34 cellular contexts compared by ENCODE assay signal in the genomic region with DNA sequence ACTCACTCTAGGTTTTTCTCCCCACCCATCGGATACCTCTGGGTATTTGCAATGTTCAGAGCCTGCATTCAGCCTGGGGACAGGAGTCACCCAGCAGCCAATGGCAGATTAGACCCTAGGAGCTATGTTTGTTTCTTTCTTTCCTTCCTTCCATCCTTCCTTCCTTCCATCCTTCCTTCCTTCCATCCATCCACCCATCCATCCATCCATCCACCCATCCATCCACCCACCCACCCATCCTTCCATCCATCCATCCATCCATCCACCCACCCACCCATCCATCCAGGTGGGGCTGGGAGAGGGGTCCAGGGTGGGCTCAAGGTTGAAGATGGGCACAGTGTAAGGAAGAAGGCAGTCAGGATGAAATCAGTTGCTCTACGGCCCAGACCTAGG.
"Had no signal": no experiment of that assay in that cellular context is flagged by ENCODE, and none has a peak within 500 bp of the region (broad histone marks: within the 10 kb centered on the region; RNA-seq: fewer than 3 reads in every experiment).

No MANE protein-coding gene starts in this region.

- H3K9me3 ChIP-seq: body of pancreas, breast epithelium, Peyer's patch had no signal

- H3K9me3 Mint-ChIP-seq: activated naive CD8-positive, alpha-beta T cell treated with anti-CD3 and anti-CD28 coated beads, Interleukin-2, amount 10 ng/mL, durations not matched to agents 7 days and 5 days had no signal

- H3K27me3 ChIP-seq: body of pancreas, breast epithelium, Peyer's patch had no signal

- H3K4me3 Mint-ChIP-seq: activated CD8-positive, alpha-beta memory T cell treated with anti-CD3 and anti-CD28 coated beads, Interleukin-2, amount 10 ng/mL, durations not matched to agents 7 days and 5 days; activated naive CD8-positive, alpha-beta T cell treated with anti-CD3 and anti-CD28 coated beads, Interleukin-2, amount 10 ng/mL, durations not matched to agents 7 days and 5 days had no signal

- H3K36me3 ChIP-seq: breast epithelium had no signal

- ATAC-seq: activated CD8-positive, alpha-beta memory T cell treated with anti-CD3 and anti-CD28 coated beads, Interleukin-2, amount 10 ng/mL, durations not matched to agents 7 days and 5 days; body of pancreas; PC-3; Right ventricle myocardium inferior had no signal

- H3K27ac ChIP-seq: body of pancreas, KMS-11, Peyer's patch, RWPE1, VCaP had no signal

- H3K4me1 Mint-ChIP-seq: activated CD8-positive, alpha-beta memory T cell treated with anti-CD3 and anti-CD28 coated beads, Interleukin-2, amount 10 ng/mL, durations not matched to agents 7 days and 5 days; activated naive CD8-positive, alpha-beta T cell treated with anti-CD3 and anti-CD28 coated beads, Interleukin-2, amount 10 ng/mL, durations not matched to agents 7 days and 5 days had no signal

- DNase-seq: activated CD4-positive, alpha-beta T cell treated with anti-CD3 and anti-CD28 coated beads for 1 hour; activated CD4-positive, alpha-beta T cell treated with anti-CD3 and anti-CD28 coated beads for 48 hours; activated CD4-positive, alpha-beta T cell treated with anti-CD3 and anti-CD28 coated beads, Interleukin-2, amount 50 U/mL, for 48 hours; activated CD4-positive, CD25-positive, alpha-beta regulatory T cell; activated CD8-positive, alpha-beta memory T cell treated with anti-CD3 and anti-CD28 coated beads for 24 hours; activated CD8-positive, alpha-beta memory T cell treated with anti-CD3 and anti-CD28 coated beads, Interleukin-2, amount 10 ng/mL, durations not matched to agents 7 days and 5 days; activated CD8-positive, alpha-beta memory T cell treated with anti-CD3 and anti-CD28 coated beads, Interleukin-2, amount 50 U/mL, for 48 hours; activated effector memory CD4-positive, alpha-beta T cell treated with Interleukin-2 at 50 U/mL for 16 hours; activated naive CD4-positive, alpha-beta T cell treated with anti-CD3 and anti-CD28 coated beads, Interleukin-2, amount 50 U/mL, for 16 hours; activated naive CD8-positive, alpha-beta T cell treated with anti-CD3 and anti-CD28 coated beads, Interleukin-2, amount 10 ng/mL, durations not matched to agents 7 days and 5 days; activated T-cell treated with anti-CD3 and anti-CD28 coated beads, Interleukin-2, amount 50 U/mL, for 48 hours; amygdala; body of pancreas; MM.1S; MV-4-11; NCI-H1092; NCI-H1436 treated with DMSO at 0.1 percent for 48 hours; NCI-H1694 treated with DMSO at 0.1 percent for 48 hours; NCI-H2029; NCI-H345; NCI-H524 treated with DMSO at 0.1 percent for 48 hours; NK-92 treated with Interleukin-12 subunit alpha and Interleukin-12 subunit beta, amount 100 ng/mL, for 24 hours; PC-3; Peyer's patch; SIG-M5; SW 1271; T-helper 1 cell; T-helper 2 cell; T-helper 9 cell had no signal

- H3K27ac Mint-ChIP-seq: activated CD8-positive, alpha-beta memory T cell treated with anti-CD3 and anti-CD28 coated beads, Interleukin-2, amount 10 ng/mL, durations not matched to agents 7 days and 5 days; activated naive CD8-positive, alpha-beta T cell treated with anti-CD3 and anti-CD28 coated beads, Interleukin-2, amount 10 ng/mL, durations not matched to agents 7 days and 5 days had no signal

- H3K27me3 Mint-ChIP-seq: activated CD8-positive, alpha-beta memory T cell treated with anti-CD3 and anti-CD28 coated beads, Interleukin-2, amount 10 ng/mL, durations not matched to agents 7 days and 5 days; activated naive CD8-positive, alpha-beta T cell treated with anti-CD3 and anti-CD28 coated beads, Interleukin-2, amount 10 ng/mL, durations not matched to agents 7 days and 5 days had no signal

- H3K4me3 ChIP-seq: body of pancreas, breast epithelium, Peyer's patch had no signal
